Comparison of ENCODE assay signal across 1 cellular context in genomic region chr1:231966983-231967382, GRCh38.
TF ChIP-seq lines count a peak whose summit lies in the region.

No MANE protein-coding gene starts in this region.

TF ChIP-seq in HCT116, 20 proteins besides CTCF, POLR2A, EP300 and RAD21 (continued from another document):
- no peak for TF ChIP-seq ZBTB33 (IDR thresholded peaks at IDR 0.05; ENCODE audit: extremely low read depth, insufficient replicate concordance, low read length)
- no peak for TF ChIP-seq MAX (IDR thresholded peaks at IDR 0.05)
- no peak for TF ChIP-seq ZNF274 (IDR thresholded peaks at IDR 0.05; ENCODE audit: low read depth, low read length)
- TF ChIP-seq POLR2AphosphoS5 (IDR thresholded peaks at IDR 0.05; ENCODE audit: low read depth, low read length) = no peak
- TF ChIP-seq SRF (IDR thresholded peaks at IDR 0.05; ENCODE audit: low read depth) = no peak
- TF ChIP-seq CEBPB (IDR thresholded peaks at IDR 0.05; ENCODE audit: low read depth) = no peak
- TF ChIP-seq EZH2phosphoT487 (IDR thresholded peaks at IDR 0.05; ENCODE audit: borderline replicate concordance) = no peak
- no peak for TF ChIP-seq EZH2 (IDR thresholded peaks at IDR 0.05)
- TF ChIP-seq REST (IDR thresholded peaks at IDR 0.05; ENCODE audit: low read depth) = no peak
- no peak for TF ChIP-seq EGR1 (IDR thresholded peaks at IDR 0.05; ENCODE audit: low read depth)
- TF ChIP-seq YY1 (IDR thresholded peaks at IDR 0.05; ENCODE audit: extremely low read depth, insufficient replicate concordance, low read depth, low read length) = no peak
